In the genomic region with DNA sequence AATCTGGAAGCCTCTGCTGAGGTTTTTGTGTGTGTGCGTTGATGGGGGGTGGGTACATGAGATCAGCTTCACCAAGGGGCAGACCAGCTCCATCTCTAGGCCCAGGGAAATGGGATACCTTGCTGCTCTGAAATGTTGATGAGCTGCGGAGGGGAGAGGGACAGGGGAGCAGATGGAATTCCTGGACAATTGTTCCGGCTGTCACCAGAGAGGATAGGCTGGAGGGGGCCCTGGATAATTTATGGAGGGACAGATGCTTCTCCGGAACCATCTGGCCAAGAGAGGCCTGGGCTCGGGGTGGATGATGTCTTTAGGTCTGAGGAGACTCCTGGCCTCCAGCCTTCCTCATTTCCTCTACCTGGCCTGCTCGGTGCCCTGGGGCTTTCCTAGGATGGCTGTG, we compare ENCODE assay signal across 2 cellular contexts.
TF ChIP-seq lines count a peak whose summit lies in the region.

No MANE protein-coding gene starts in this region.

TF ChIP-seq in IMR-90, 13 proteins besides CTCF, POLR2A, EP300 and RAD21:
- no peak for TF ChIP-seq RFX5 (IDR thresholded peaks at IDR 0.05; ENCODE audit: low read depth, low read length)
- TF ChIP-seq, protein P1, sequence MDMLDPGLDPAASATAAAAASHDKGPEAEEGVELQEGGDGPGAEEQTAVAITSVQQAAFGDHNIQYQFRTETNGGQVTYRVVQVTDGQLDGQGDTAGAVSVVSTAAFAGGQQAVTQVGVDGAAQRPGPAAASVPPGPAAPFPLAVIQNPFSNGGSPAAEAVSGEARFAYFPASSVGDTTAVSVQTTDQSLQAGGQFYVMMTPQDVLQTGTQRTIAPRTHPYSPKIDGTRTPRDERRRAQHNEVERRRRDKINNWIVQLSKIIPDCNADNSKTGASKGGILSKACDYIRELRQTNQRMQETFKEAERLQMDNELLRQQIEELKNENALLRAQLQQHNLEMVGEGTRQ (IDR thresholded peaks at IDR 0.05; ENCODE audit: low read depth, low read length), result no peak
- no peak for TF ChIP-seq NFE2L2 (IDR thresholded peaks at IDR 0.05; ENCODE audit: low read depth, low read length)
TF ChIP-seq in IMR-90: peak in this region for 0.

TF ChIP-seq in H1, 55 proteins besides CTCF, POLR2A, EP300 and RAD21:
- TF ChIP-seq JUND (IDR thresholded peaks at IDR 0.05; ENCODE audit: low read length) (no peak), KDM4A (IDR thresholded peaks at IDR 0.05; ENCODE audit: low read depth, low read length, severe bottlenecking) (no peak), SP4 (IDR thresholded peaks at IDR 0.05; ENCODE audit: low read length) (no peak), KDM5A (IDR thresholded peaks at IDR 0.05; ENCODE audit: low read length) (no peak), ZNF274 (IDR thresholded peaks at IDR 0.05; ENCODE audit: borderline replicate concordance, extremely low read depth, low read length) (no peak)
- TF ChIP-seq, protein P2, sequence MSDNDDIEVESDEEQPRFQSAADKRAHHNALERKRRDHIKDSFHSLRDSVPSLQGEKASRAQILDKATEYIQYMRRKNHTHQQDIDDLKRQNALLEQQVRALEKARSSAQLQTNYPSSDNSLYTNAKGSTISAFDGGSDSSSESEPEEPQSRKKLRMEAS (IDR thresholded peaks at IDR 0.05), result no peak
TF ChIP-seq in H1: peak in this region for 0.
